In the genomic region with DNA sequence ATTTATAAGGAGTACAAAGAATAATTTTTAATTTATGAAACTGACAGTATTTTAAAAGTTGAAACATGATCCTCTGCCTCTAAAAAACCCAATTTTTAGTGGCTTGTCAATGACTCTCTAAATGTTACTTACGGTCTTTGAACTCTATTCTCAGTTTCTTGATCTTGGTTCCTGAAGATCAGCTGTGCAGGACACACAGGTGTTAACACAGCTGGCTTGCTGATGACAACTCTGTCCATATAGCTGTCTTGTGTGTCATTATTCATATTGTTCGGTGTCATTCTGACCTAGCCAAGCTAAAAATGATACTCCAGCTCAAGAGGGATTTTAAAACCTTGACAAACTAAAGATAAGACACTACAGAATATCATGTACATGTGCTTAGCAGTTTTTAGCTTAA, we compare ENCODE assay signal across 17 cellular contexts.
"Had no signal": no experiment of that assay in that cellular context is flagged by ENCODE, and none has a peak within 500 bp of the region (broad histone marks: within the 10 kb centered on the region; RNA-seq: fewer than 3 reads in every experiment).

No MANE protein-coding gene starts in this region.

- DNase-seq: activated CD4-positive, alpha-beta T cell treated with anti-CD3 and anti-CD28 coated beads, Interleukin-2, amount 50 U/mL, for 1 hour; activated naive CD4-positive, alpha-beta T cell treated with Interleukin-2 at 50 U/mL for 16 hours; activated T-cell treated with anti-CD3 and anti-CD28 coated beads for 4 hours; aorta; left cardiac atrium; lower lobe of right lung; nephron progenitor cell; occipital lobe; stimulated activated CD4-positive, alpha-beta T cell treated with anti-CD3 and anti-CD28 coated beads, Interleukin-2, amount 100 ng/mL, for 48 hours; tibial artery had no signal

- H3K27me3 ChIP-seq: breast epithelium, gastroesophageal sphincter, right atrium auricular region, tibial artery had no signal

- H3K4me1 ChIP-seq: breast epithelium, gastroesophageal sphincter, lower lobe of right lung, right atrium auricular region, tibial artery had no signal

- H3K36me3 ChIP-seq: breast epithelium, gastroesophageal sphincter, lower lobe of right lung, right atrium auricular region, tibial artery had no signal

- H3K4me3 ChIP-seq: breast epithelium, gastroesophageal sphincter, lower lobe of right lung, right atrium auricular region, tibial artery had no signal

- FAIRE-seq: urothelium cell line had no signal

- H3K27ac ChIP-seq: breast epithelium, epithelial cell of prostate, gastroesophageal sphincter, lower lobe of right lung, right atrium auricular region, tibial artery had no signal

- ATAC-seq: activated CD4-positive, CD25-positive, alpha-beta regulatory T cell treated with anti-CD3 and anti-CD28 coated beads, Interleukin-2, amount 50 U/mL, for 24 hours; gastroesophageal sphincter; left cardiac atrium; lower lobe of right lung; stimulated activated memory B cell treated with anti-CD40 and anti-IgM and Interleukin-4, amounts not matched to agents 10 μg/mL and 1 μg/mL and 100 μg/mL, for 72 hours had no signal

- H3K9me3 ChIP-seq: breast epithelium, gastroesophageal sphincter, lower lobe of right lung, right atrium auricular region, tibial artery had no signal
